In genomic region chr3:123064506-123064905, GRCh38 we compare ENCODE assay signal across 24 cellular contexts. TPM values are rescaled to one million over a fixed set of nuclear protein-coding genes. Genes with fewer than 3 reads are reported as not detected.
A peak's percentile ranks its signal among the peaks of the same experiment; 100 is the strongest.
DNase-seq lines count a peak whose midpoint lies in the region; ATAC-seq and TF ChIP-seq lines count a peak whose summit lies in the region.
"Had no signal": no experiment of that assay in that cellular context is flagged by ENCODE, and none has a peak within 500 bp of the region (broad histone marks: within the 10 kb centered on the region; RNA-seq: fewer than 3 reads in every experiment).

No MANE protein-coding gene starts in this region.

- POLR2A ChIA-PET in activated CD4-positive, alpha-beta T cell treated with anti-CD3 and anti-CD28 coated beads, Interleukin-2, amount 10 ng/mL, durations not matched to agents 7 days and 5 days (lab: Charles Lee) = no interaction called here
- POLR2A ChIA-PET in CD4-positive, alpha-beta T cell (lab: Charles Lee) = no interaction called here

- H3K4me3 Mint-ChIP-seq in activated CD4-positive, alpha-beta T cell treated with anti-CD3 and anti-CD28 coated beads, Interleukin-2, amount 10 ng/mL, durations not matched to agents 7 days and 5 days = no peak overlapping the region
- H3K4me3 Mint-ChIP-seq in CD4-positive, alpha-beta T cell = peak overlapping the region; percentile 36
- H3K4me3 Mint-ChIP-seq in brain (peak overlapping the region in 3 of 5 experiments; percentile 28 to 75 (median 47)), type B pancreatic cell (peak overlapping the region; percentile 17)
- no peak overlapping the region for H3K4me3 Mint-ChIP-seq in activated CD8-positive, alpha-beta memory T cell treated with anti-CD3 and anti-CD28 coated beads, Interleukin-2, amount 10 ng/mL, durations not matched to agents 7 days and 5 days
- H3K4me3 Mint-ChIP-seq: CD8-positive, alpha-beta T cell had no signal

- ATAC-seq in CD4-positive, alpha-beta T cell (ENCODE audit: poor library complexity) = no peak
- ATAC-seq in activated CD8-positive, alpha-beta memory T cell treated with anti-CD3 and anti-CD28 coated beads, Interleukin-2, amount 10 ng/mL, durations not matched to agents 7 days and 5 days = no peak
- ATAC-seq: CD8-positive, alpha-beta T cell; HCT116 had no signal

- intact Hi-C loops in CD4-positive, alpha-beta T cell (cut with DNase I, micrococcal nuclease) = no loop called here
- intact Hi-C loops in esophagus squamous epithelium (cut with DNase I) = no loop called here

- H3K27me3 ChIP-seq in CD4-positive, alpha-beta T cell (ENCODE audit: control insufficient read depth, insufficient read depth, low read length) = no peaks in the 10 kb centered on the region
- peaks cover 0 to 7% (median 0%) of the 10 kb centered on the region in 4 donors for H3K27me3 ChIP-seq in esophagus squamous epithelium
- H3K27me3 ChIP-seq: Peyer's patch had no signal

- TF ChIP-seq CTCF in CD4-positive, alpha-beta T cell (IDR thresholded peaks at IDR 0.05) = no peak
- TF ChIP-seq CTCF in brain (conservative IDR thresholded peaks at IDR 0.05) = no peak
- TF ChIP-seq CTCF in type B pancreatic cell (conservative IDR thresholded peaks at IDR 0.05) = no peak
- no peak for TF ChIP-seq CTCF in esophagus squamous epithelium (IDR thresholded peaks at IDR 0.05)

- no peak overlapping the region for H3K4me3 ChIP-seq in esophagus squamous epithelium
- H3K4me3 ChIP-seq: Peyer's patch had no signal

- peak overlapping the region; percentile 28 for H3K27ac Mint-ChIP-seq in activated CD4-positive, alpha-beta T cell treated with anti-CD3 and anti-CD28 coated beads, Interleukin-2, amount 10 ng/mL, durations not matched to agents 7 days and 5 days
- no peak overlapping the region for H3K27ac Mint-ChIP-seq in CD4-positive, alpha-beta T cell
- H3K27ac Mint-ChIP-seq in brain (no peak overlapping the region), type B pancreatic cell (no peak overlapping the region)
- H3K27ac Mint-ChIP-seq in activated CD8-positive, alpha-beta memory T cell treated with anti-CD3 and anti-CD28 coated beads, Interleukin-2, amount 10 ng/mL, durations not matched to agents 7 days and 5 days = no peak overlapping the region
- H3K27ac Mint-ChIP-seq: CD8-positive, alpha-beta T cell; IgD-negative memory B cell had no signal

- H3K27ac ChIP-seq in CD4-positive, alpha-beta T cell (ENCODE audit: low read depth, low read length) = no peak overlapping the region
- H3K27ac ChIP-seq in esophagus squamous epithelium = no peak overlapping the region
- H3K27ac ChIP-seq: HL-60, KMS-11, Peyer's patch had no signal

- CTCF ChIA-PET in activated CD4-positive, alpha-beta T cell treated with anti-CD3 and anti-CD28 coated beads, Interleukin-2, amount 10 ng/mL, durations not matched to agents 7 days and 5 days (lab: Charles Lee) = interaction anchor here (0.6 to 1.6 kb wide), 2 partner anchors 20 to 243 kb away, joined by 4 to 8 read pairs; no protein-coding TSS in a partner anchor
- CTCF ChIA-PET in CD4-positive, alpha-beta T cell (lab: Charles Lee) = interaction anchor here (0.6 kb wide), 1 partner anchor 37 kb away, joined by 4 read pairs; the partner anchor contains the start of gene SEMA5B
- CTCF ChIA-PET in activated CD8-positive, alpha-beta memory T cell treated with anti-CD3 and anti-CD28 coated beads, Interleukin-2, amount 10 ng/mL, durations not matched to agents 7 days and 5 days (lab: Charles Lee) = no interaction called here

- DNase-seq in activated CD4-positive, alpha-beta T cell treated with anti-CD3 and anti-CD28 coated beads, Interleukin-2, amount 10 ng/mL, durations not matched to agents 7 days and 5 days = no peak
- DNase-seq in activated CD4-positive, alpha-beta T cell treated with anti-CD3 and anti-CD28 coated beads, Interleukin-2, amount 50 U/mL, for 1 hour = no peak
- no peak for DNase-seq in CD4-positive, alpha-beta T cell
- DNase-seq in type B pancreatic cell (ENCODE audit: extremely low spot score, unreplicated experiment) = no peak
- DNase-seq in esophagus squamous epithelium (lab: John Stamatoyannopoulos, UW) = no peak
- no peak for DNase-seq in activated CD8-positive, alpha-beta memory T cell treated with anti-CD3 and anti-CD28 coated beads, Interleukin-2, amount 10 ng/mL, durations not matched to agents 7 days and 5 days
- DNase-seq: C1 segment of cervical spinal cord, DMS79 treated with DMSO at 0.1 percent for 48 hours, NCI-H1048, NCI-H1417, NCI-H1694, NCI-H2029 treated with DMSO at 0.1 percent for 48 hours, NCI-H2227 treated with DMSO at 0.1 percent for 48 hours, NCI-H526 treated with DMSO at 0.1 percent for 48 hours, Peyer's patch, SHP77 treated with DMSO at 0.1 percent for 48 hours had no signal

- WGBS in esophagus squamous epithelium, 2 donors = 93 to 94% methylated on average over 4 of the region's 4 CpGs

- H3K27me3 Mint-ChIP-seq in activated CD4-positive, alpha-beta T cell treated with anti-CD3 and anti-CD28 coated beads, Interleukin-2, amount 10 ng/mL, durations not matched to agents 7 days and 5 days = peaks cover 17% of the 10 kb centered on the region
- H3K27me3 Mint-ChIP-seq in CD4-positive, alpha-beta T cell = no peaks in the 10 kb centered on the region
- H3K27me3 Mint-ChIP-seq in brain (peaks cover 25% of the 10 kb centered on the region), type B pancreatic cell (peaks cover 21% of the 10 kb centered on the region)
- H3K27me3 Mint-ChIP-seq in activated CD8-positive, alpha-beta memory T cell treated with anti-CD3 and anti-CD28 coated beads, Interleukin-2, amount 10 ng/mL, durations not matched to agents 7 days and 5 days = peaks cover 23% of the 10 kb centered on the region

- peaks cover 8 to 28% (median 14%) of the 10 kb centered on the region in 3 donors for H3K4me1 ChIP-seq in esophagus squamous epithelium

- no peak for TF ChIP-seq POLR2A in esophagus squamous epithelium (IDR thresholded peaks at IDR 0.05)

- H3K36me3 Mint-ChIP-seq in activated CD4-positive, alpha-beta T cell treated with anti-CD3 and anti-CD28 coated beads, Interleukin-2, amount 10 ng/mL, durations not matched to agents 7 days and 5 days (ENCODE audit: low read depth) = no peaks in the 10 kb centered on the region
- no peaks in the 10 kb centered on the region for H3K36me3 Mint-ChIP-seq in CD4-positive, alpha-beta T cell (ENCODE audit: low read depth)
- no peaks in the 10 kb centered on the region for H3K36me3 Mint-ChIP-seq in brain
- H3K36me3 Mint-ChIP-seq in type B pancreatic cell = no peaks in the 10 kb centered on the region
- no peaks in the 10 kb centered on the region for H3K36me3 Mint-ChIP-seq in activated CD8-positive, alpha-beta memory T cell treated with anti-CD3 and anti-CD28 coated beads, Interleukin-2, amount 10 ng/mL, durations not matched to agents 7 days and 5 days
- H3K36me3 Mint-ChIP-seq: CD8-positive, alpha-beta T cell; IgD-negative memory B cell had no signal

- no peaks in the 10 kb centered on the region for H3K9me3 Mint-ChIP-seq in activated CD4-positive, alpha-beta T cell treated with anti-CD3 and anti-CD28 coated beads, Interleukin-2, amount 10 ng/mL, durations not matched to agents 7 days and 5 days
- H3K9me3 Mint-ChIP-seq in CD4-positive, alpha-beta T cell = no peaks in the 10 kb centered on the region
- H3K9me3 Mint-ChIP-seq in brain = no peaks in the 10 kb centered on the region
- no peaks in the 10 kb centered on the region for H3K9me3 Mint-ChIP-seq in type B pancreatic cell
- no peaks in the 10 kb centered on the region for H3K9me3 Mint-ChIP-seq in activated CD8-positive, alpha-beta memory T cell treated with anti-CD3 and anti-CD28 coated beads, Interleukin-2, amount 10 ng/mL, durations not matched to agents 7 days and 5 days (ENCODE audit: low read depth)
- H3K9me3 Mint-ChIP-seq: CD8-positive, alpha-beta T cell; IgD-negative memory B cell had no signal

- H3K4me1 Mint-ChIP-seq in activated CD4-positive, alpha-beta T cell treated with anti-CD3 and anti-CD28 coated beads, Interleukin-2, amount 10 ng/mL, durations not matched to agents 7 days and 5 days = peaks cover 40% of the 10 kb centered on the region
- H3K4me1 Mint-ChIP-seq in CD4-positive, alpha-beta T cell (ENCODE audit: low read depth) = peaks cover 23% of the 10 kb centered on the region
- H3K4me1 Mint-ChIP-seq in brain (peaks cover 27% of the 10 kb centered on the region), type B pancreatic cell (ENCODE audit: unreplicated experiment) (peaks cover 19% of the 10 kb centered on the region)
- H3K4me1 Mint-ChIP-seq in activated CD8-positive, alpha-beta memory T cell treated with anti-CD3 and anti-CD28 coated beads, Interleukin-2, amount 10 ng/mL, durations not matched to agents 7 days and 5 days = peaks cover 36% of the 10 kb centered on the region

- H3K36me3 ChIP-seq in esophagus squamous epithelium = no peaks in the 10 kb centered on the region
- H3K36me3 ChIP-seq: Peyer's patch had no signal

- H3K9me3 ChIP-seq in CD4-positive, alpha-beta T cell (ENCODE audit: control insufficient read depth, low read length) = no peaks in the 10 kb centered on the region
- no peaks in the 10 kb centered on the region for H3K9me3 ChIP-seq in esophagus squamous epithelium
- H3K9me3 ChIP-seq: Peyer's patch had no signal

RNA-seq across cellular contexts. Expression of gene PDIA5, which starts 2.3 kb away (rescaled TPM):
- total RNA-seq in activated CD4-positive, alpha-beta T cell treated with anti-CD3 and anti-CD28 coated beads, Interleukin-2, amount 10 ng/mL, durations not matched to agents 7 days and 5 days = 10 to 100 TPM; 10.5 to 12.3 TPM
- 1 to 10 TPM; 2.2 to 3.0 TPM for total RNA-seq in CD4-positive, alpha-beta T cell
- polyA plus RNA-seq in brain (ENCODE audit: insufficient read depth, low read depth, low replicate concordance) = 12.3 TPM
- total RNA-seq in type B pancreatic cell (ENCODE audit: low replicate concordance) (28.5 and 48.4 TPM in 2 replicates), esophagus squamous epithelium (10 to 100 TPM in 3 of 4 donors, 1 to 10 TPM in 1; 3.9 to 13.0 (median 12.0) TPM)
- total RNA-seq in activated CD8-positive, alpha-beta memory T cell treated with anti-CD3 and anti-CD28 coated beads, Interleukin-2, amount 10 ng/mL, durations not matched to agents 7 days and 5 days = 10 to 100 TPM in 1 of 2 experiments, 1 to 10 TPM in 1; 9.4 to 11.1 TPM

RNA-seq across cellular contexts. Expression of gene SEMA5B, which starts 36.9 kb away (rescaled TPM):
- not detected for total RNA-seq in activated CD4-positive, alpha-beta T cell treated with anti-CD3 and anti-CD28 coated beads, Interleukin-2, amount 10 ng/mL, durations not matched to agents 7 days and 5 days
- total RNA-seq in CD4-positive, alpha-beta T cell = under 1 TPM in 1 of 2 experiments, not detected in 1; 0.22 TPM
- 4.5 TPM for polyA plus RNA-seq in brain (ENCODE audit: insufficient read depth, low read depth, low replicate concordance)
- total RNA-seq in type B pancreatic cell (ENCODE audit: low replicate concordance) (0.50 and 12.8 TPM in 2 replicates), esophagus squamous epithelium (under 1 TPM in 3 of 4 donors, not detected in 1; 0.13 to 0.21 (median 0.19) TPM)
- not detected for total RNA-seq in activated CD8-positive, alpha-beta memory T cell treated with anti-CD3 and anti-CD28 coated beads, Interleukin-2, amount 10 ng/mL, durations not matched to agents 7 days and 5 days
- total RNA-seq: CD8-positive, alpha-beta T cell; H4 had no signal
- polyA plus RNA-seq: AG04450, IgD-negative memory B cell had no signal

Comparison
In these comparisons a context has a peak if more than half of its experiments do, and no peak if none do; other contexts are left out.
1. H3K4me3 Mint-ChIP-seq: peak in CD4-positive, alpha-beta T cell (single experiment), brain (3 of 5) and type B pancreatic cell (single experiment); none in activated CD4-positive, alpha-beta T cell treated with anti-CD3 and anti-CD28 coated beads, Interleukin-2, amount 10 ng/mL, durations not matched to agents 7 days and 5 days (single experiment) and activated CD8-positive, alpha-beta memory T cell treated with anti-CD3 and anti-CD28 coated beads, Interleukin-2, amount 10 ng/mL, durations not matched to agents 7 days and 5 days (single experiment).